In genomic region chr3:70716832-70717231, GRCh38 we compare ENCODE assay signal across 11 cellular contexts.
DNase-seq lines count a peak whose midpoint lies in the region; ATAC-seq, FAIRE-seq and TF ChIP-seq lines count a peak whose summit lies in the region.
"Had no signal": no experiment of that assay in that cellular context is flagged by ENCODE, and none has a peak within 500 bp of the region (broad histone marks: within the 10 kb centered on the region; RNA-seq: fewer than 3 reads in every experiment).

No MANE protein-coding gene starts in this region.

- H3K4me3 ChIP-seq in HepG2 (replicated peaks in 1 of 3; ENCODE audit: insufficient read depth in 1 of 3, low read depth in 2 of 3, low read length in 3 of 3) = no peak overlapping the region

- intact Hi-C loops in HepG2 (cut with micrococcal nuclease; ENCODE audit: unreplicated experiment) = loop anchor here (5.0 kb wide), 1 partner anchor 935 kb away; no protein-coding TSS in a partner anchor

- TF ChIP-seq RAD21 in Ishikawa (IDR thresholded peaks at IDR 0.05; ENCODE audit: low read depth) (peak; percentile 42), HepG2 (CRISPR knock-in tag; IDR thresholded peaks at IDR 0.05) (no peak)

- H2AFZ ChIP-seq in HepG2 (ENCODE audit: low read length) = no peak overlapping the region

- no peak overlapping the region for H3K27ac ChIP-seq in HepG2 (ENCODE audit: extremely low read length, insufficient read depth, low read length)

- CTCF ChIA-PET in HepG2 (lab: Yijun Ruan, JAX; ENCODE audit: low intra/inter-chr PET ratio, low total read pairs) = no interaction called here

- H3K4me3 Mint-ChIP-seq in glutamatergic neuron (ENCODE audit: unreplicated experiment) = no peak overlapping the region

- DNase-seq in A172 (ENCODE audit: low spot score) (peak; percentile 4), dedifferentiated amniotic fluid mesenchymal stem cell (ENCODE audit: extremely low spot score) (peak; percentile 53), HepG2 (ENCODE audit: low spot score) (no peak), NCI-H2107 treated with DMSO at 0.1 percent for 48 hours (lab: John Stamatoyannopoulos, UW; ENCODE audit: unreplicated experiment) (no peak), HUDEP-2 (lab: John Stamatoyannopoulos, UW; ENCODE audit: unreplicated experiment in 76 of 76) (no peak), glutamatergic neuron (no peak)
- DNase-seq: Calu3, GOT3, NCI-H226 had no signal

- no TSS peak for BruUV-seq in HepG2 (replicated peaks; lab: Mats Ljungman, UMichigan)

- H3K4me1 ChIP-seq in HepG2 (ENCODE audit: insufficient read depth, low read length) = no peaks in the 10 kb centered on the region

- no peak overlapping the region for H3K27ac Mint-ChIP-seq in glutamatergic neuron (ENCODE audit: unreplicated experiment)

- peaks cover 2% of the 10 kb centered on the region for H3K27me3 Mint-ChIP-seq in glutamatergic neuron (ENCODE audit: unreplicated experiment)

- H3K9me3 ChIP-seq in HepG2 (ENCODE audit: low read length) = peaks cover 21% of the 10 kb centered on the region

- POLR2A ChIA-PET in HepG2 (lab: Yijun Ruan, JAX) = no interaction called here

- H3K36me3 Mint-ChIP-seq in glutamatergic neuron (ENCODE audit: unreplicated experiment) = peaks cover 15% of the 10 kb centered on the region

- WGBS in HepG2 (ENCODE audit: low lambda C conversion rate) = 15% methylated on average over 4 of the region's 4 CpGs

- no peak for TF ChIP-seq POLR2A in HepG2 (IDR thresholded peaks at IDR 0.05; ENCODE audit: insufficient read depth in 1 of 2, low read depth in 2 of 2, low read length in 2 of 2)

- H3K36me3 ChIP-seq in HepG2 (replicated peaks in 1 of 2; ENCODE audit: control insufficient read depth in 1 of 2, insufficient read depth in 2 of 2, low read length in 2 of 2) = no peaks in the 10 kb centered on the region

- in situ Hi-C loops in HepG2 (cut with HindIII; ENCODE audit: extremely low pct_ligation_motif_present, low pct_unique_long_range_greater_than_20kb) = no loop called here

- no peaks in the 10 kb centered on the region for H3K27me3 ChIP-seq in HepG2 (ENCODE audit: control insufficient read depth in 1 of 2, insufficient read depth in 2 of 2, low read length in 2 of 2)

- TF ChIP-seq CTCF in HepG2 (CRISPR knock-in tag; IDR thresholded peaks at IDR 0.05) (peak; percentile 22; the same call in 1 of the 2 replicates), glutamatergic neuron (IDR thresholded peaks at IDR 0.05; ENCODE audit: partially characterized antibody, unreplicated experiment) (no peak)

- no peaks in the 10 kb centered on the region for H3K79me2 ChIP-seq in HepG2 (ENCODE audit: insufficient read depth, low read length)

- FAIRE-seq in HepG2 (lab: Jason Lieb, UNC) = no peak

- peaks cover 12% of the 10 kb centered on the region for H3K9me3 Mint-ChIP-seq in glutamatergic neuron (ENCODE audit: unreplicated experiment)

- no peak overlapping the region for H3K4me2 ChIP-seq in HepG2 (ENCODE audit: low read depth, low read length)

- H4K20me1 ChIP-seq in HepG2 (ENCODE audit: insufficient read depth, low read length) = no peaks in the 10 kb centered on the region

- no peak for ATAC-seq in HepG2
- no peak for ATAC-seq in GM21367 (IDR thresholded peaks at IDR 0.05; ENCODE audit: unreplicated experiment)

- H3K4me1 Mint-ChIP-seq in glutamatergic neuron (ENCODE audit: low read depth, unreplicated experiment) = peaks cover 3% of the 10 kb centered on the region

- H3K9ac ChIP-seq in HepG2 (ENCODE audit: insufficient read depth, low read depth, low read length) = no peak overlapping the region

- TF ChIP-seq EP300 in Ishikawa (IDR thresholded peaks at IDR 0.05; ENCODE audit: borderline replicate concordance) (no peak), HepG2 (IDR thresholded peaks at IDR 0.05; ENCODE audit: low read depth in 2 of 2, low read length in 2 of 2) (no peak), HepG2 (CRISPR knock-in tag; IDR thresholded peaks at IDR 0.05; ENCODE audit: borderline replicate concordance) (no peak)

TF ChIP-seq in Ishikawa, 13 proteins besides CTCF, POLR2A, EP300 and RAD21 (continues in another document):
- TF ChIP-seq NFIC (IDR thresholded peaks at IDR 0.05) = no peak
- TF ChIP-seq FOXM1 (IDR thresholded peaks at IDR 0.05; ENCODE audit: borderline replicate concordance, low read depth) = no peak
- no peak for TF ChIP-seq TAF1 (IDR thresholded peaks at IDR 0.05; ENCODE audit: low read depth)
- no peak for TF ChIP-seq CREB1 (IDR thresholded peaks at IDR 0.05; ENCODE audit: low read depth)
- TF ChIP-seq EGR1 (IDR thresholded peaks at IDR 0.05) = no peak
- no peak for TF ChIP-seq ZBTB7A (IDR thresholded peaks at IDR 0.05; ENCODE audit: low read depth)
- TF ChIP-seq YY1 (IDR thresholded peaks at IDR 0.05; ENCODE audit: low read depth) = no peak
- no peak for TF ChIP-seq MAX (IDR thresholded peaks at IDR 0.05)
- no peak for TF ChIP-seq TCF12 (IDR thresholded peaks at IDR 0.05; ENCODE audit: low read depth)
- TF ChIP-seq TEAD4 (IDR thresholded peaks at IDR 0.05) = no peak
- no peak for TF ChIP-seq CEBPB (IDR thresholded peaks at IDR 0.05)
- no peak for TF ChIP-seq REST (IDR thresholded peaks at IDR 0.05; ENCODE audit: low read depth)

TF ChIP-seq in HepG2, 621 proteins besides CTCF, POLR2A, EP300 and RAD21:
- TF ChIP-seq STAG1 (CRISPR knock-in tag; IDR thresholded peaks at IDR 0.05) (peak; percentile 42), SALL2 (CRISPR knock-in tag; IDR thresholded peaks at IDR 0.05) (no peak), CHD2 (IDR thresholded peaks at IDR 0.05; ENCODE audit: low read depth, low read length) (no peak)
TF ChIP-seq in HepG2: peak in this region for 1.

Comparison
In these comparisons a context has a peak if more than half of its experiments do, and no peak if none do; other contexts are left out.
1. DNase-seq: peak in A172 (single experiment) and dedifferentiated amniotic fluid mesenchymal stem cell (single experiment); none in HepG2 (single experiment), NCI-H2107 treated with DMSO at 0.1 percent for 48 hours (single experiment), HUDEP-2 (0 of 76) and glutamatergic neuron (single experiment).